Comparison of ENCODE assay signal across 10 cellular contexts in the genomic region with DNA sequence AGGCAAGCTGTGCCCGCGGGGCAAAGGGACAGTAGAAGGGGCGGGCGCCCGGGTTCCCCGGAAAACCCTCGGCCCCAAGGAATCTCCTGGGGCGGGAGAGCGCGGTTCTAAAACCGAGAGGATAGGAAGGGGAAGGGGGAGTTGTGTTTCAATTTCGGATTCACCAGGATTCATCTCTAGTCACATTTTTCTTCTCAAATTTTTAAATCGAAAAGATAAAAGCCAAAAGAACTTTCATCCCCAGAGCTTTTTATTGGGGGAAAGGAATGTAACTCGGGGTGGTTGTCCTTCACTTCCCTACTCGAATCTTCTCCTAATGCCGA. TPM values are rescaled to one million over a fixed set of nuclear protein-coding genes. Genes with fewer than 3 reads are reported as not detected.
A peak's percentile ranks its signal among the peaks of the same experiment; 100 is the strongest.
DNase-seq lines count a peak whose midpoint lies in the region; ATAC-seq, FAIRE-seq and TF ChIP-seq lines count a peak whose summit lies in the region.
"Had no signal": no experiment of that assay in that cellular context is flagged by ENCODE, and none has a peak within 500 bp of the region (broad histone marks: within the 10 kb centered on the region; RNA-seq: fewer than 3 reads in every experiment).

No MANE protein-coding gene starts in this region.

- intact Hi-C loops in CD4-positive, alpha-beta memory T cell (cut with micrococcal nuclease) = no loop called here
- intact Hi-C loops in PC-9 (cut with micrococcal nuclease; ENCODE audit: unreplicated experiment) = no loop called here
- intact Hi-C loops in esophagus muscularis mucosa (cut with DNase I) = loop anchor here (10.0 kb wide), 2 partner anchors 220 to 420 kb away; no protein-coding TSS in a partner anchor
- intact Hi-C loops in pancreas (cut with DNase I) = no loop called here

- no peak for TF ChIP-seq POLR2A in esophagus muscularis mucosa (IDR thresholded peaks at IDR 0.05; ENCODE audit: low read depth)

- H2AFZ ChIP-seq in PC-9 = peak overlapping the region; percentile 93

- BruUV-seq in PC-9 (replicated peaks; lab: Mats Ljungman, UMichigan) = TSS peak; percentile 34

- no peaks in the 10 kb centered on the region for H3K9me3 ChIP-seq in CD4-positive, alpha-beta memory T cell (ENCODE audit: control insufficient read depth in 1 of 2, low read length in 2 of 2)
- H3K9me3 ChIP-seq in PC-9 (ENCODE audit: insufficient read depth, low read depth) (no peaks in the 10 kb centered on the region), esophagus muscularis mucosa (no peaks in the 10 kb centered on the region), pancreas (no peaks in the 10 kb centered on the region)

- no peaks in the 10 kb centered on the region for H3K36me3 Mint-ChIP-seq in CD4-positive, alpha-beta memory T cell

- peaks cover 24 to 36% of the 10 kb centered on the region in 2 donors for H3K27me3 Mint-ChIP-seq in CD4-positive, alpha-beta memory T cell

- peak overlapping the region; percentile 96 for H3K4me2 ChIP-seq in PC-9

- ATAC-seq in pancreas (no peak), HG03565 (IDR thresholded peaks at IDR 0.05; ENCODE audit: unreplicated experiment) (no peak), GM21423 (IDR thresholded peaks at IDR 0.05; ENCODE audit: unreplicated experiment) (no peak), GM18909 (IDR thresholded peaks at IDR 0.05; ENCODE audit: poor library complexity, unreplicated experiment) (no peak)

- no peaks in the 10 kb centered on the region for H3K9me2 ChIP-seq in PC-9 (ENCODE audit: insufficient read depth)

- H3K27me3 ChIP-seq in CD4-positive, alpha-beta memory T cell (ENCODE audit: insufficient read depth, low read length) = peaks cover 8% of the 10 kb centered on the region
- H3K27me3 ChIP-seq in PC-9 (ENCODE audit: insufficient read depth, low read depth) = no peaks in the 10 kb centered on the region
- H3K27me3 ChIP-seq in esophagus muscularis mucosa = peaks cover 0 to 89% (median 25%) of the 10 kb centered on the region in 4 donors
- H3K27me3 ChIP-seq in pancreas = no peaks in the 10 kb centered on the region

- H3K4me1 Mint-ChIP-seq in CD4-positive, alpha-beta memory T cell = peaks cover 8 to 47% (median 23%) of the 10 kb centered on the region in 4 donors

- no peak for FAIRE-seq in pancreas (lab: Jason Lieb, UNC)
- FAIRE-seq: GM12892, RCC 7860 had no signal

- no peaks in the 10 kb centered on the region for H3K9me3 Mint-ChIP-seq in CD4-positive, alpha-beta memory T cell

- H4K20me1 ChIP-seq in PC-9 (ENCODE audit: insufficient read depth) = no peaks in the 10 kb centered on the region

- no peak for TF ChIP-seq CTCF in PC-9 (conservative IDR thresholded peaks at IDR 0.05)
- TF ChIP-seq CTCF in esophagus muscularis mucosa (IDR thresholded peaks at IDR 0.05) = no peak
- TF ChIP-seq CTCF in pancreas (IDR thresholded peaks at IDR 0.05) = no peak

- peak overlapping the region; percentile 65 to 88 (median 84) for H3K4me3 Mint-ChIP-seq in CD4-positive, alpha-beta memory T cell

- no peak for TF ChIP-seq EP300 in esophagus muscularis mucosa (IDR thresholded peaks at IDR 0.05)

- peak overlapping the region in 1 of 2 donors; percentile 37 for H3K4me3 ChIP-seq in CD4-positive, alpha-beta memory T cell (ENCODE audit: low read length in 2 of 2)
- H3K4me3 ChIP-seq in PC-9 = peak overlapping the region; percentile 80
- H3K4me3 ChIP-seq in esophagus muscularis mucosa = peak overlapping the region; percentile 59 to 68 (median 66)
- peak overlapping the region; percentile 3 to 65 (median 42) for H3K4me3 ChIP-seq in pancreas

- no peak overlapping the region for H3K27ac ChIP-seq in CD4-positive, alpha-beta memory T cell (ENCODE audit: low read depth, low read length)
- H3K27ac ChIP-seq in PC-9 (no peak overlapping the region), esophagus muscularis mucosa (replicated peaks in 1 of 4) (peak overlapping the region; percentile 72 to 83 (median 78)), pancreas (no peak overlapping the region)

- H3K27ac Mint-ChIP-seq in CD4-positive, alpha-beta memory T cell = no peak overlapping the region

- POLR2A ChIA-PET in CD4-positive, alpha-beta memory T cell (lab: Charles Lee; ENCODE audit: partially characterized antibody) = no interaction called here
- POLR2A ChIA-PET in PC-9 (lab: Charles Lee; ENCODE audit: unreplicated experiment) = interaction anchor here (0.6 to 3.1 kb wide), 3 partner anchors 122 to 217 kb away, joined by 3 to 60 read pairs (median 6); no protein-coding TSS in a partner anchor

- WGBS in esophagus muscularis mucosa = 4% methylated on average over 16 of the region's 16 CpGs
- 6 to 10% methylated on average over 16 of the region's 16 CpGs for WGBS in pancreas, 2 donors

- no peak for DNase-seq in CD4-positive, alpha-beta memory T cell
- no peak for DNase-seq in PC-9
- DNase-seq in esophagus muscularis mucosa (ENCODE audit: extremely low spot score) = no peak
- no peak for DNase-seq in pancreas
- DNase-seq in stimulated activated CD4-positive, alpha-beta T cell treated with anti-CD3 and anti-CD28 coated beads, Interleukin-4, amount 100 ng/mL, for 24 hours = no peak

- H3F3A ChIP-seq in PC-9 (ENCODE audit: insufficient read depth, low read depth) = peaks cover 12% of the 10 kb centered on the region; the same call in 1 of the 2 replicates

- H3K4me1 ChIP-seq in CD4-positive, alpha-beta memory T cell (ENCODE audit: insufficient read depth, low read length) = peaks cover 33% of the 10 kb centered on the region
- H3K4me1 ChIP-seq in PC-9 (replicated peaks; ENCODE audit: insufficient read depth) (peaks cover 14% of the 10 kb centered on the region), esophagus muscularis mucosa (peaks cover 21 to 63% (median 57%) of the 10 kb centered on the region in 4 donors), pancreas (peaks cover 0 to 11% (median 0%) of the 10 kb centered on the region in 3 donors)

- peaks cover 34% of the 10 kb centered on the region for H3K79me2 ChIP-seq in PC-9 (ENCODE audit: low read depth)

- H3K36me3 ChIP-seq in CD4-positive, alpha-beta memory T cell (ENCODE audit: insufficient read depth, low read length) = no peaks in the 10 kb centered on the region
- H3K36me3 ChIP-seq in PC-9 (ENCODE audit: low read depth) = peaks cover 11% of the 10 kb centered on the region; the same call in 1 of the 2 replicates
- peaks cover 0 to 6% (median under 1%) of the 10 kb centered on the region in 4 donors for H3K36me3 ChIP-seq in esophagus muscularis mucosa
- no peaks in the 10 kb centered on the region for H3K36me3 ChIP-seq in pancreas

- CTCF ChIA-PET in CD4-positive, alpha-beta memory T cell (lab: Charles Lee; ENCODE audit: partially characterized antibody) = interaction anchor here (1.4 kb wide), 1 partner anchor 9 kb away, joined by 3 read pairs; no protein-coding TSS in a partner anchor
- CTCF ChIA-PET in PC-9 (lab: Charles Lee) = interaction anchor here (0.8 to 1.0 kb wide), 2 partner anchors 109 to 418 kb away, joined by 3 read pairs; no protein-coding TSS in a partner anchor

RNA-seq across cellular contexts. Expression of a gene that starts 1.4 kb away (rescaled TPM):
- total RNA-seq in CD4-positive, alpha-beta memory T cell = 1 to 10 TPM; 2.2 to 2.8 TPM
- polyA plus RNA-seq in CD4-positive, alpha-beta memory T cell = 1 to 10 TPM in 1 of 2 donors, not detected in 1; 1.1 TPM
- total RNA-seq in PC-9 (2021) (62.4 and 63.5 TPM in 2 replicates), esophagus muscularis mucosa (10 to 100 TPM; 16.0 to 29.9 (median 18.9) TPM), pancreas (1 to 10 TPM in 5 of 6 donors, under 1 TPM in 1; 0.59 to 4.6 (median 2.0) TPM)
- polyA plus RNA-seq in pancreas = 1 to 10 TPM; 1.9 to 2.0 TPM

Comparison
In these comparisons a context has a peak if more than half of its experiments do, and no peak if none do; other contexts are left out.
1. H3K27ac ChIP-seq: peak in esophagus muscularis mucosa (4 of 4); none in CD4-positive, alpha-beta memory T cell (single experiment), PC-9 (single experiment) and pancreas (0 of 4).